ENCODE assay signal across 9 cellular contexts in the genomic region with DNA sequence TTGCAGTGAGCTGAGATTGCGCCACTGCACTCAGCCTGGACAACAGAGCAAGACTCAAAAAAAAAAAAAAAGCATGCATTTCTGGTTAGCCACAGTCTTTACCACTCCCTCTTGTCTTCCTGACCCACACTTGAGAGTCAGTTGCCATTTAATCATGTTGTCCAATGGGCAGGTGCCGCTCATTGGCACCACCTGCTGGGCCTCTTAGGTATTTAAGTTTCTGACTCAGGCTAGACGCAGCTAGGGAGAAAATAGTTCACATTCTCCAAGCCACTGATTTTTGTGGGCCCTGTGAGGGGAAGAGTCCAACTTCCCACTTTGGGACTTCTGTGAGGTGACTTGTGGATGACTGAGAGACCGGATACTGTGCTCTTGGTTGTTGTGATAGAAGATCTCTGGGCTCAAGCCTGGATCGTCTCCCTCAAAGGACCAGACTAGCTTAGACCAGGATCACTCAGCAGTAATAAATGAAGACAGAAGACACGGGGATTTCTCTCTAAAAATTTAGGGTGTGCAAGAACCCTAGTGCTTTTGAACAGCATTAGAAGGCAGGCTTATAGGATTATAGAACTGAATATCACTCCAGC. TPM values are rescaled to one million over a fixed set of nuclear protein-coding genes. Genes with fewer than 3 reads are reported as not detected.
DNase-seq lines count a peak whose midpoint lies in the region; ATAC-seq and TF ChIP-seq lines count a peak whose summit lies in the region.
"Had no signal": no experiment of that assay in that cellular context is flagged by ENCODE, and none has a peak within 500 bp of the region (broad histone marks: within the 10 kb centered on the region; RNA-seq: fewer than 3 reads in every experiment).

No MANE protein-coding gene starts in this region.

- H3K4me3 ChIP-seq in astrocyte of the spinal cord (ENCODE audit: low read depth, low read length) (no peak overlapping the region), trophoblast cell (ENCODE audit: low read depth, low read length) (no peak overlapping the region)
- H3K4me3 ChIP-seq: BLaER1 treated with 17β-estradiol and CSF1 and Interleukin-3, amounts not matched to agents 10 nM and 100 nM had no signal

- in situ Hi-C loops in astrocyte of the spinal cord (cut with HindIII; ENCODE audit: low sequenced_read_pairs), result no loop called here

- ATAC-seq in GM21423 (IDR thresholded peaks at IDR 0.05; ENCODE audit: unreplicated experiment) (peak; percentile 77), GM21723 (IDR thresholded peaks at IDR 0.05; ENCODE audit: unreplicated experiment) (no peak)

- WGBS in trophoblast cell (ENCODE audit: extremely low coverage, insufficient coverage, insufficient read length), result no CpG with 5 or more reads among the region's 6 CpGs

- no peak overlapping the region for H4K91ac ChIP-seq in trophoblast cell (ENCODE audit: low read depth, low read length)

- H2BK120ac ChIP-seq in trophoblast cell (ENCODE audit: insufficient read depth, low read length, poor library complexity), result no peak overlapping the region

- H3K23ac ChIP-seq in trophoblast cell (ENCODE audit: low read length), result no peak overlapping the region

- H4K8ac ChIP-seq in trophoblast cell (ENCODE audit: low read depth, low read length), result no peak overlapping the region

- no peak overlapping the region for H3K4ac ChIP-seq in trophoblast cell (ENCODE audit: low read depth, low read length)

- H4K12ac ChIP-seq in trophoblast cell (ENCODE audit: low read depth, low read length), result no peak overlapping the region

- H3K4me2 ChIP-seq in trophoblast cell (ENCODE audit: low read length), result no peak overlapping the region
- H3K4me2 ChIP-seq: BLaER1 treated with 17β-estradiol and CSF1 and Interleukin-3, amounts not matched to agents 10 nM and 100 nM had no signal

- no peaks in the 10 kb centered on the region for H3K79me1 ChIP-seq in trophoblast cell (ENCODE audit: low read length)

- H3K36me3 ChIP-seq in trophoblast cell (ENCODE audit: control insufficient read depth in 1 of 2, insufficient read depth in 2 of 2, low read length in 2 of 2), result no peaks in the 10 kb centered on the region
- H3K36me3 ChIP-seq: BLaER1 treated with 17β-estradiol and CSF1 and Interleukin-3, amounts not matched to agents 10 nM and 100 nM had no signal

- H3K9me3 ChIP-seq in trophoblast cell (ENCODE audit: insufficient read depth, low read depth, low read length), result peaks cover 2% of the 10 kb centered on the region

- no peak overlapping the region for H3K9ac ChIP-seq in trophoblast cell (ENCODE audit: low read length)
- H3K9ac ChIP-seq: BLaER1 treated with 17β-estradiol and CSF1 and Interleukin-3, amounts not matched to agents 10 nM and 100 nM had no signal

- TF ChIP-seq CTCF in astrocyte of the spinal cord (IDR thresholded peaks at IDR 0.05; ENCODE audit: low read depth, low read length), result peak; percentile 56

- H2AK5ac ChIP-seq in trophoblast cell (ENCODE audit: low read length), result no peak overlapping the region

- DNase-seq in NCI-H1092 treated with DMSO at 0.1 percent for 48 hours (lab: John Stamatoyannopoulos, UW) (peak; percentile 1), NCI-H1092 (lab: John Stamatoyannopoulos, UW) (no peak), NAMALWA (ENCODE audit: low spot score) (peak; percentile 62), astrocyte of the spinal cord (ENCODE audit: low read depth, low spot score) (peak; percentile 29), trophoblast cell (peak; percentile 61 to 81), NCI-H345 treated with DMSO at 0.1 percent for 48 hours (lab: John Stamatoyannopoulos, UW; ENCODE audit: unreplicated experiment) (no peak)

- H2BK5ac ChIP-seq in trophoblast cell (ENCODE audit: low read depth, low read length, poor library complexity), result no peak overlapping the region

- H3K79me2 ChIP-seq in trophoblast cell (ENCODE audit: control insufficient read depth, insufficient read depth, low read length, poor library complexity), result no peaks in the 10 kb centered on the region

- no peak overlapping the region for H3K14ac ChIP-seq in trophoblast cell (ENCODE audit: low read length)

- H2BK12ac ChIP-seq in trophoblast cell (ENCODE audit: low read length), result no peak overlapping the region

- H3K27me3 ChIP-seq in trophoblast cell (ENCODE audit: insufficient read depth, low read length), result no peaks in the 10 kb centered on the region
- H3K27me3 ChIP-seq: BLaER1 treated with 17β-estradiol and CSF1 and Interleukin-3, amounts not matched to agents 10 nM and 100 nM had no signal

- H3K27ac ChIP-seq in trophoblast cell (ENCODE audit: low read depth, low read length), result no peak overlapping the region
- H3K27ac ChIP-seq: BLaER1 treated with 17β-estradiol and CSF1 and Interleukin-3, amounts not matched to agents 10 nM and 100 nM had no signal

- no peak overlapping the region for H2AFZ ChIP-seq in trophoblast cell (ENCODE audit: insufficient read depth, low read length, poor library complexity)

- no peak overlapping the region for H3K18ac ChIP-seq in trophoblast cell (ENCODE audit: low read length)

- H3K4me1 ChIP-seq in trophoblast cell (ENCODE audit: control insufficient read depth in 1 of 2, insufficient read depth in 2 of 2, low read length in 2 of 2), result peaks cover 0 to 2% of the 10 kb centered on the region in 2 experiments
- H3K4me1 ChIP-seq: BLaER1 treated with 17β-estradiol and CSF1 and Interleukin-3, amounts not matched to agents 10 nM and 100 nM had no signal

RNA-seq across cellular contexts. Expression of gene SORCS3, which starts 26.8 kb away (rescaled TPM):
- 0.01 and 0.03 TPM in 2 replicates for polyA plus RNA-seq in trophoblast cell (2013)

Comparison
In these comparisons a context has a peak if more than half of its experiments do, and no peak if none do; other contexts are left out.
1. DNase-seq: peak in NCI-H1092 treated with DMSO at 0.1 percent for 48 hours (single experiment), NAMALWA (single experiment), astrocyte of the spinal cord (single experiment) and trophoblast cell (2 of 2); none in NCI-H1092 (single experiment) and NCI-H345 treated with DMSO at 0.1 percent for 48 hours (single experiment).